In the genomic region with DNA sequence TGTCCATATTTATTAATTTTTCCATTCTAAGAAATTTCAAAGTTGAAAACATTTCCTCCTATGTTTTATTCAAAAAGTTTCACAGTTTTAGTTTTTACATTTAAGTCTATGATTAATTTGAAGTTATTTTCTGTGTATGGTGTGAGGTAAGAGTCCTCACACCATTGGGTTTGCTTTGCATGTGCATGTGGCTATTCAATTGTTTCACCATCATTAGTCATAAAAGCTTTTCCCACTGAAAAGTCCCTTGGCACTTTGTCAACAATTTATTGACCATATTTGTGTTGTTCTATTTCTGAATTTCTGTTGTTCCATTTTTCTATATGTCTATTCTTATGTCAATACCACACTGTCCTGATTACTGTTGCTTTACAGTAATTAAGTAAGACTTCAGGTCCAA, we compare ENCODE assay signal across 20 cellular contexts.
DNase-seq lines count a peak whose midpoint lies in the region; ATAC-seq and TF ChIP-seq lines count a peak whose summit lies in the region.
"Had no signal": no experiment of that assay in that cellular context is flagged by ENCODE, and none has a peak within 500 bp of the region (broad histone marks: within the 10 kb centered on the region; RNA-seq: fewer than 3 reads in every experiment).

No MANE protein-coding gene starts in this region.

- CTCF ChIA-PET in PC-3 (lab: Charles Lee): no interaction called here

- H3K4me3 ChIP-seq in PC-3 (ENCODE audit: low read length): no peak overlapping the region
- H3K4me3 ChIP-seq: K562, Peyer's patch had no signal

- peak; percentile 50 for DNase-seq in HCEC 1CT
- DNase-seq in PC-3: peak; percentile 27
- DNase-seq in dermis blood vessel endothelial cell: peak; percentile 14
- DNase-seq in kidney tubule cell (ENCODE audit: low spot score): peak; percentile 49
- no peak for DNase-seq in NCI-H526 treated with DMSO at 0.1 percent for 48 hours (lab: John Stamatoyannopoulos, UW)
- no peak for DNase-seq in SHP77 (lab: John Stamatoyannopoulos, UW)
- no peak for DNase-seq in osteocyte (ENCODE audit: extremely low spot score, unreplicated experiment)
- DNase-seq in cerebellum (ENCODE audit: low spot score): no peak
- DNase-seq: DND-41, GF-D8, NCI-H1092 treated with DMSO at 0.1 percent for 48 hours, NCI-H146, NCI-H2029 treated with DMSO at 0.1 percent for 48 hours, NCI-H446 treated with DMSO at 0.1 percent for 48 hours, Peyer's patch, SHP77 treated with DMSO at 0.1 percent for 48 hours, SK-N-SH, T-helper 1 cell had no signal

- no peak overlapping the region for H2AFZ ChIP-seq in PC-3 (ENCODE audit: low read length)

- no peaks in the 10 kb centered on the region for H3K36me3 Mint-ChIP-seq in osteocyte (ENCODE audit: unreplicated experiment)
- H3K36me3 Mint-ChIP-seq: CD14-positive monocyte had no signal

- H4K20me1 ChIP-seq in PC-3 (ENCODE audit: low read length): no peaks in the 10 kb centered on the region

- peaks cover 4% of the 10 kb centered on the region for H3K4me1 Mint-ChIP-seq in osteocyte (ENCODE audit: unreplicated experiment)
- H3K4me1 Mint-ChIP-seq: CD14-positive monocyte had no signal

- H3K27ac Mint-ChIP-seq in osteocyte (ENCODE audit: unreplicated experiment): no peak overlapping the region
- H3K27ac Mint-ChIP-seq: CD14-positive monocyte had no signal

- BruUV-seq in PC-3 (replicated peaks; lab: Mats Ljungman, UMichigan): no TSS peak

- no peak overlapping the region for H3K4me2 ChIP-seq in PC-3 (ENCODE audit: low read length)
- H3K4me2 ChIP-seq: SK-N-SH had no signal

- H3K9me2 ChIP-seq in PC-3 (replicated peaks; ENCODE audit: low read length): no peaks in the 10 kb centered on the region

- H3K9me3 ChIP-seq in PC-3 (ENCODE audit: low read length): no peaks in the 10 kb centered on the region
- H3K9me3 ChIP-seq: Peyer's patch had no signal

- intact Hi-C loops in PC-3 (cut with micrococcal nuclease): no loop called here

- H3F3A ChIP-seq in PC-3 (ENCODE audit: low read length, unreplicated experiment): no peaks in the 10 kb centered on the region

- H3K27me3 ChIP-seq in PC-3 (ENCODE audit: low read length): no peaks in the 10 kb centered on the region
- H3K27me3 ChIP-seq: Peyer's patch had no signal

- no peak overlapping the region for H3K27ac ChIP-seq in PC-3 (ENCODE audit: low read length)
- H3K27ac ChIP-seq: Peyer's patch had no signal

- no peak for TF ChIP-seq CTCF in PC-3 (conservative IDR thresholded peaks at IDR 0.05; ENCODE audit: low read depth, low read length)
- no peak for TF ChIP-seq CTCF in osteocyte (IDR thresholded peaks at IDR 0.05)

- no peak overlapping the region for H3K9ac ChIP-seq in PC-3 (ENCODE audit: low read length)
- H3K9ac ChIP-seq: SK-N-SH had no signal

- ATAC-seq in PC-3: no peak
- ATAC-seq: K562 had no signal

- H3K36me3 ChIP-seq in PC-3 (ENCODE audit: low read depth, low read length): no peaks in the 10 kb centered on the region
- H3K36me3 ChIP-seq: Peyer's patch had no signal

- H3K9me3 Mint-ChIP-seq in osteocyte (ENCODE audit: unreplicated experiment): peaks cover 7% of the 10 kb centered on the region

- POLR2A ChIA-PET in PC-3 (lab: Charles Lee; ENCODE audit: unreplicated experiment): no interaction called here

- peaks cover 4% of the 10 kb centered on the region for H3K4me1 ChIP-seq in PC-3 (ENCODE audit: insufficient read depth, low read length)
- H3K4me1 ChIP-seq: Peyer's patch had no signal

- no peaks in the 10 kb centered on the region for H3K79me2 ChIP-seq in PC-3 (ENCODE audit: low read length)

- H3K27me3 Mint-ChIP-seq in osteocyte (ENCODE audit: unreplicated experiment): no peaks in the 10 kb centered on the region

- H3K4me3 Mint-ChIP-seq in osteocyte (ENCODE audit: unreplicated experiment): no peak overlapping the region
- H3K4me3 Mint-ChIP-seq: CD14-positive monocyte had no signal

Comparison
In these comparisons a context has a peak if more than half of its experiments do, and no peak if none do; other contexts are left out.
1. DNase-seq: peak in HCEC 1CT (single experiment), PC-3 (single experiment), dermis blood vessel endothelial cell (single experiment) and kidney tubule cell (single experiment); none in NCI-H526 treated with DMSO at 0.1 percent for 48 hours (single experiment), SHP77 (0 of 2), osteocyte (single experiment) and cerebellum (single experiment).